18 cellular contexts compared by ENCODE assay signal in genomic region chr1:39779821-39780220, GRCh38. TPM values are rescaled to one million over a fixed set of nuclear protein-coding genes. Genes with fewer than 3 reads are reported as not detected.
DNase-seq lines count a peak whose midpoint lies in the region; ATAC-seq and TF ChIP-seq lines count a peak whose summit lies in the region.
"Had no signal": no experiment of that assay in that cellular context is flagged by ENCODE, and none has a peak within 500 bp of the region (broad histone marks: within the 10 kb centered on the region; RNA-seq: fewer than 3 reads in every experiment).

No MANE protein-coding gene starts in this region.

- CTCF ChIA-PET in Panc1 (lab: Charles Lee): no interaction called here

- WGBS in heart right ventricle, 2 donors: 79 to 81% methylated on average over 5 of the region's 5 CpGs

- no peak overlapping the region for H3K27ac ChIP-seq in heart right ventricle
- no peak overlapping the region for H3K27ac ChIP-seq in Panc1 (ENCODE audit: low read length)
- H3K27ac ChIP-seq: GM23248 had no signal

- no peak overlapping the region for H3K4me3 ChIP-seq in heart right ventricle
- no peak overlapping the region for H3K4me3 ChIP-seq in Panc1 (ENCODE audit: low read depth in 2 of 2, low read length in 2 of 2)
- H3K4me3 ChIP-seq: GM23248 had no signal

- H3K36me3 ChIP-seq in heart right ventricle: no peaks in the 10 kb centered on the region
- H3K36me3 ChIP-seq in Panc1 (ENCODE audit: control insufficient read depth, insufficient read depth, low read length): no peaks in the 10 kb centered on the region

- intact Hi-C loops in cardiac septum (cut with DNase I) (no loop called here), heart right ventricle (cut with DNase I) (no loop called here), Panc1 (cut with micrococcal nuclease; ENCODE audit: unreplicated experiment) (no loop called here)

- H3K27me3 ChIP-seq in heart right ventricle (peaks cover 0 to 13% (median 0%) of the 10 kb centered on the region in 7 donors), Panc1 (ENCODE audit: control insufficient read depth, insufficient read depth, low read length) (no peaks in the 10 kb centered on the region)

- ATAC-seq in heart right ventricle: no peak
- peak; percentile 15; the same call in 1 of the 2 replicates for ATAC-seq in Panc1
- no peak for ATAC-seq in HG02840 (IDR thresholded peaks at IDR 0.05; ENCODE audit: low FRiP score, unreplicated experiment)
- ATAC-seq in GM21786 (IDR thresholded peaks at IDR 0.05; ENCODE audit: unreplicated experiment): no peak
- ATAC-seq: HCT116 had no signal

- no peak for TF ChIP-seq POLR2A in erythroblast (IDR thresholded peaks at IDR 0.05; ENCODE audit: low read length)

- POLR2A ChIA-PET in Panc1 (lab: Charles Lee): no interaction called here

- no TSS peak for BruUV-seq in Panc1 (replicated peaks; lab: Mats Ljungman, UMichigan)

- H3K4me1 ChIP-seq in heart right ventricle (no peaks in the 10 kb centered on the region), Panc1 (ENCODE audit: control insufficient read depth, insufficient read depth, low read length) (no peaks in the 10 kb centered on the region)

- H3K9me3 ChIP-seq in heart right ventricle: no peaks in the 10 kb centered on the region
- H3K9me3 ChIP-seq in Panc1 (ENCODE audit: control insufficient read depth, insufficient read depth, low read depth, low read length): no peaks in the 10 kb centered on the region

- TF ChIP-seq CTCF in heart right ventricle (IDR thresholded peaks at IDR 0.05) (no peak), Panc1 (IDR thresholded peaks at IDR 0.05) (no peak)

- in situ Hi-C loops in Panc1 (cut with HindIII; ENCODE audit: low pct_unique_long_range_greater_than_20kb, low sequenced_read_pairs): no loop called here

- DNase-seq in cardiac septum (ENCODE audit: low spot score) (peak; percentile 36), heart right ventricle (no peak), Panc1 (ENCODE audit: low read depth, low spot score) (no peak), mesenteric fat pad (ENCODE audit: low spot score) (peak; percentile 35), erythroblast (lab: John Stamatoyannopoulos, UW) (no peak)
- DNase-seq: C1 segment of cervical spinal cord; CD4-positive, alpha-beta memory T cell; COR-L47; DMS153; DND-41; GM23248; H9 had no signal

RNA-seq across cellular contexts. Expression of gene OXCT2, which starts 8.7 kb away (rescaled TPM):
- total RNA-seq in cardiac septum (1.3 TPM), heart right ventricle (1 to 10 TPM in 9 of 10 donors, under 1 TPM in 1; 0.85 to 5.4 (median 2.2) TPM), Panc1 (2021; ENCODE audit: unreplicated experiment) (1.9 TPM), mesenteric fat pad (0.87 TPM)
- 1 to 10 TPM; 1.5 to 3.3 TPM for polyA plus RNA-seq in heart right ventricle
- 1.3 TPM for polyA plus RNA-seq in Panc1 (2012; ENCODE audit: insufficient read length)
- total RNA-seq: A172, A673, H4 had no signal
- polyA plus RNA-seq: CD4-positive, alpha-beta memory T cell had no signal

RNA-seq across cellular contexts. Expression of gene BMP8B, which starts 8.8 kb away (rescaled TPM):
- 0.62 TPM for total RNA-seq in cardiac septum
- total RNA-seq in heart right ventricle: under 1 TPM; 0.16 to 0.79 (median 0.22) TPM
- polyA plus RNA-seq in heart right ventricle: under 1 TPM; 0.07 to 0.23 TPM
- 3.7 TPM for total RNA-seq in Panc1 (2021; ENCODE audit: unreplicated experiment)
- 3.5 TPM for polyA plus RNA-seq in Panc1 (2012; ENCODE audit: insufficient read length)
- total RNA-seq in mesenteric fat pad: 0.74 TPM
- total RNA-seq: GM23248 had no signal
- polyA plus RNA-seq: GM23248 had no signal

RNA-seq across cellular contexts. Expression of gene PPIE, which starts 41.1 kb away (rescaled TPM):
- 26.4 TPM for total RNA-seq in cardiac septum
- 10 to 100 TPM; 28.0 to 32.7 (median 30.9) TPM for total RNA-seq in heart right ventricle
- polyA plus RNA-seq in heart right ventricle: 10 to 100 TPM; 33.9 to 49.5 TPM
- 53.0 TPM for total RNA-seq in Panc1 (2021; ENCODE audit: unreplicated experiment)
- polyA plus RNA-seq in Panc1 (2012; ENCODE audit: insufficient read length): 67.5 TPM
- total RNA-seq in mesenteric fat pad: 28.2 TPM

Comparison
In these comparisons a context has a peak if more than half of its experiments do, and no peak if none do; other contexts are left out.
1. DNase-seq: peak in cardiac septum (single experiment) and mesenteric fat pad (single experiment); none in heart right ventricle (0 of 2), Panc1 (single experiment) and erythroblast (0 of 2).